Comparison of ENCODE assay signal across 8 cellular contexts in the genomic region with DNA sequence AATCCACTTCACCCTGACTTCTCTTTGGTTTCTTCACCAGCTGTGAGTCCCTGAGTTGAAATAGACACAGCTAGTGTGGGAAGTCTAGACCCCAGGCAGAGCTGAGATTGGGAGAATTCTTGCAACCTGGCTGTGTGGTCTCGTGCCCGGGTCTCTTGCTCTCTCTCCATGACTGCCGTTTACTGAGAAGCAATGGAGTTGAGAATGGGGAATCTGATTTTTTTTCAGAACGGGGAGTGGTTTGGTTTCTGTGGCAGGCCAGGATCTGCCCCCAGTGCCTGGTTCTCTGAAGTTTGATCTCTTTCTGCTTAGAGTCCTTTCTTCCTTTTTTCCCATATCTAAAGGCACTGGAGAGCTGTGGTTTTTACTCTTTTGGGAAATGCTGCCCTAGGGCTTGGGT. TPM values are rescaled to one million over a fixed set of nuclear protein-coding genes. Genes with fewer than 3 reads are reported as not detected.
DNase-seq lines count a peak whose midpoint lies in the region; ATAC-seq and TF ChIP-seq lines count a peak whose summit lies in the region.

No MANE protein-coding gene starts in this region.

- no peak overlapping the region for H3K9ac ChIP-seq in HUES48 (ENCODE audit: low read depth, low read length)

- H3K4me1 ChIP-seq in HUES48 (ENCODE audit: control insufficient read depth, insufficient read depth, low read length), result peaks cover 19% of the 10 kb centered on the region
- H3K4me1 ChIP-seq in body of pancreas, result peaks cover 67% of the 10 kb centered on the region
- peaks cover 18% of the 10 kb centered on the region for H3K4me1 ChIP-seq in mesodermal cell (ENCODE audit: control insufficient read depth, insufficient read depth, low read length, poor library complexity, severe bottlenecking)

- DNase-seq in AG09309 (ENCODE audit: low read depth) (no peak), body of pancreas (no peak), NCI-H146 (lab: John Stamatoyannopoulos, UW) (no peak), NCI-H2081 treated with DMSO at 0.1 percent for 48 hours (lab: John Stamatoyannopoulos, UW) (no peak), HuH-7.5 (ENCODE audit: low spot score) (no peak)

- no peak for TF ChIP-seq POLR2A in body of pancreas (IDR thresholded peaks at IDR 0.05)

- WGBS in body of pancreas, 2 donors, result 13 to 18% methylated on average over 4 of the region's 4 CpGs
- 74% methylated on average over 3 to 4 of the region's 4 CpGs for WGBS in mesodermal cell (ENCODE audit: insufficient coverage in 2 of 2), 2 experiments

- no peak for TF ChIP-seq CTCF in AG09309 (IDR thresholded peaks at IDR 0.05; ENCODE audit: control insufficient read depth, insufficient read depth, low read depth, low read length, missing control alignments)
- no peak for TF ChIP-seq CTCF in body of pancreas (IDR thresholded peaks at IDR 0.05)

- H3K9me3 ChIP-seq in HUES48 (ENCODE audit: control insufficient read depth, insufficient read depth, low read length) (no peaks in the 10 kb centered on the region), body of pancreas (no peaks in the 10 kb centered on the region), mesodermal cell (ENCODE audit: control insufficient read depth, low read length) (no peaks in the 10 kb centered on the region)

- peaks cover 13% of the 10 kb centered on the region for H3K36me3 ChIP-seq in HUES48 (ENCODE audit: control insufficient read depth, insufficient read depth, low read length)
- H3K36me3 ChIP-seq in body of pancreas (replicated peaks in 1 of 2; ENCODE audit: insufficient read depth in 1 of 2, low read depth in 2 of 2), result peaks cover 0 to 3% of the 10 kb centered on the region in 2 donors
- peaks cover 37% of the 10 kb centered on the region for H3K36me3 ChIP-seq in mesodermal cell (ENCODE audit: control insufficient read depth, insufficient read depth, low read length)

- ATAC-seq in body of pancreas (no peak), GM21360 (IDR thresholded peaks at IDR 0.05; ENCODE audit: unreplicated experiment) (no peak)

- peaks cover 9% of the 10 kb centered on the region; the same call in 1 of the 2 replicates for H3K27me3 ChIP-seq in HUES48 (ENCODE audit: control insufficient read depth, insufficient read depth, low read length)
- H3K27me3 ChIP-seq in body of pancreas, result no peaks in the 10 kb centered on the region

- intact Hi-C loops in body of pancreas (cut with DNase I), result no loop called here

- H3K4me3 ChIP-seq in AG09309 (ENCODE audit: control insufficient read depth, low read depth, low read length) (peak overlapping the region; percentile 62), HUES48 (ENCODE audit: low read depth, low read length) (peak overlapping the region; percentile 90), body of pancreas (peak overlapping the region in 1 of 2 donors; percentile 80), mesodermal cell (ENCODE audit: extremely low read depth, insufficient read depth, low read length, poor library complexity, severe bottlenecking) (peak overlapping the region; percentile 73)

- no peak overlapping the region for H3K27ac ChIP-seq in HUES48 (ENCODE audit: low read depth, low read length)
- H3K27ac ChIP-seq in body of pancreas, result peak overlapping the region; percentile 94 to 96 (median 95)
- peak overlapping the region; percentile 82 for H3K27ac ChIP-seq in mesodermal cell (ENCODE audit: low read depth, low read length, severe bottlenecking)

RNA-seq across cellular contexts. Expression of gene SIDT2, which starts 1.5 kb away (rescaled TPM):
- total RNA-seq in body of pancreas, result 10 to 100 TPM; 42.0 to 88.7 TPM
- 24.4 TPM for polyA plus RNA-seq in mesodermal cell (2013, experiment 1 of 2)
- polyA plus RNA-seq in mesodermal cell (2013, experiment 2 of 2), result 22.4 TPM

RNA-seq across cellular contexts. Expression of gene TAGLN, which starts 19.1 kb away (rescaled TPM):
- total RNA-seq in body of pancreas, result 100 to 1,000 TPM; 124 to 372 TPM
- 696 TPM for polyA plus RNA-seq in mesodermal cell (2013, experiment 1 of 2)
- polyA plus RNA-seq in mesodermal cell (2013, experiment 2 of 2), result 449 TPM

RNA-seq across cellular contexts. Expression of gene PAFAH1B2, which starts 35.9 kb away (rescaled TPM):
- total RNA-seq in body of pancreas, result 10 to 100 TPM; 30.0 to 44.9 TPM
- polyA plus RNA-seq in mesodermal cell (2013, experiment 1 of 2), result 65.6 TPM
- polyA plus RNA-seq in mesodermal cell (2013, experiment 2 of 2), result 65.0 TPM

RNA-seq across cellular contexts. Expression of gene PCSK7, which starts 51.9 kb away (rescaled TPM):
- 10 to 100 TPM; 25.9 to 86.0 TPM for total RNA-seq in body of pancreas
- 24.7 TPM for polyA plus RNA-seq in mesodermal cell (2013, experiment 1 of 2)
- 23.8 TPM for polyA plus RNA-seq in mesodermal cell (2013, experiment 2 of 2)

RNA-seq across cellular contexts. Expression of gene RNF214, which starts 52.5 kb away (rescaled TPM):
- 10 to 100 TPM; 10.2 to 12.5 TPM for total RNA-seq in body of pancreas
- 34.0 TPM for polyA plus RNA-seq in mesodermal cell (2013, experiment 1 of 2)
- polyA plus RNA-seq in mesodermal cell (2013, experiment 2 of 2), result 31.0 TPM
